Comparison of ENCODE assay signal across 8 cellular contexts in the genomic region with DNA sequence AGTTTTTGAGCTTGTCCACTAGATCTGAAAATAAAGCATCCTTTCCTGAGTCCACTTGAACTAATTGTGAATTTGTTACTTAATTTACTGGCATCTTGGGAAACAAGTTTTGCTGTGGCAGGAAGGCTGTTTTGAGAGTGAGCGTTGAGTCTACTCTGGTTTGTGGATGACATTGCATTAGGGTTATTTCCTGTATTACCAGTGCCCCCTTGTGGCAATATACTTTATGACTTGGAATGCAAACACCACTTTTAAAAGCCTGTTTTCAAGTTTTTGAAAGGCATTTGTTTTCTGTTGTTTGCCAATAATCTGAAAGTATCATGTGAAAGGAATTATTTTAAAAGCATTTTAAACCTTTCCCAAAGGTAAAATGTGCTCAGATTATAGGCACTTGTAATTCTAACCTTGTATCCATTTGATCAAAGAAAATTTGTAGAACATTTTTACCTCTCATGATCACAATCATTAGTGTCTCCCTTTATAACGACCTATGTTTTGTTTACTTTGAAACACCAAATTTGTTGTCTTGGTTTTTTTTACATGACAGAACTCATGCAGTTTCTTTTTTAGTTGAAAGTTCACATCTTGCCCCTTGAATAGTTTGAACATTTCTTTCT. TPM values are rescaled to one million over a fixed set of nuclear protein-coding genes. Genes with fewer than 3 reads are reported as not detected.
DNase-seq lines count a peak whose midpoint lies in the region; ATAC-seq, FAIRE-seq and TF ChIP-seq lines count a peak whose summit lies in the region.

No MANE protein-coding gene starts in this region.

- H3K79me2 ChIP-seq in DOHH2 (ENCODE audit: control insufficient read depth, low read length): no peaks in the 10 kb centered on the region

- H3K4me3 ChIP-seq in DOHH2 (ENCODE audit: low read length) (no peak overlapping the region), SK-N-MC (0 out of 2 replicates have a peak overlapping the region, but pooled peaks have one; percentile 28)

- H3K27ac ChIP-seq in DOHH2 (ENCODE audit: low read depth, low read length) (no peak overlapping the region), SK-N-MC (peak overlapping the region; percentile 64; the same call in 1 of the 2 replicates)

- DNase-seq in KBM-7 (peak; percentile 76), SK-N-MC (ENCODE audit: low read depth, low spot score) (peak; percentile 72), mesothelial cell of epicardium (ENCODE audit: low spot score in 2 of 2, unreplicated experiment in 2 of 2) (no peak), NCI-H128 (lab: John Stamatoyannopoulos, UW; ENCODE audit: unreplicated experiment) (no peak)

- H4K20me1 ChIP-seq in DOHH2 (ENCODE audit: control insufficient read depth, insufficient read depth, low read depth, low read length): no peaks in the 10 kb centered on the region

- no peaks in the 10 kb centered on the region for H3K9me2 ChIP-seq in DOHH2 (replicated peaks; ENCODE audit: control insufficient read depth, low read length)

- no peak overlapping the region for H3K4me2 ChIP-seq in DOHH2 (ENCODE audit: low read length)

- no peaks in the 10 kb centered on the region for H3K4me1 ChIP-seq in DOHH2 (ENCODE audit: control insufficient read depth, low read length)

- H3K4me3 Mint-ChIP-seq in mesothelial cell of epicardium: no peak overlapping the region

- no peaks in the 10 kb centered on the region for H3K9me3 Mint-ChIP-seq in mesothelial cell of epicardium

- peaks cover 4% of the 10 kb centered on the region for H3K4me1 Mint-ChIP-seq in mesothelial cell of epicardium

- peaks cover 18% of the 10 kb centered on the region for H3K27me3 ChIP-seq in DOHH2 (ENCODE audit: control insufficient read depth, low read length)

- H3K36me3 ChIP-seq in DOHH2 (ENCODE audit: control insufficient read depth, low read length) (no peaks in the 10 kb centered on the region), SK-N-MC (ENCODE audit: insufficient read depth, low read length) (no peaks in the 10 kb centered on the region)

- H3K9ac ChIP-seq in SK-N-MC (ENCODE audit: insufficient read length): peak overlapping the region; percentile 59

- in situ Hi-C loops in KBM-7 (cut with MboI; ENCODE audit: low pct_unique_long_range_greater_than_20kb, low sequenced_read_pairs): no loop called here

- H3K9me3 ChIP-seq in DOHH2 (ENCODE audit: control insufficient read depth, insufficient read depth, low read length): no peaks in the 10 kb centered on the region
- no peaks in the 10 kb centered on the region for H3K9me3 ChIP-seq in SK-N-MC (ENCODE audit: low read depth, low read length)

- FAIRE-seq in A204.1 (lab: Jason Lieb, UNC): peak; percentile 96
- peak; percentile 96 for FAIRE-seq in endometrium (lab: Jason Lieb, UNC)

- H3K27me3 Mint-ChIP-seq in mesothelial cell of epicardium (ENCODE audit: low read depth): no peaks in the 10 kb centered on the region

- no peaks in the 10 kb centered on the region for H3F3A ChIP-seq in DOHH2 (ENCODE audit: control insufficient read depth, insufficient read depth)

- peak; percentile 91 for ATAC-seq in GM21723 (IDR thresholded peaks at IDR 0.05; ENCODE audit: unreplicated experiment)

- peak; percentile 73 for TF ChIP-seq CTCF in DOHH2 (IDR thresholded peaks at IDR 0.05; ENCODE audit: low read depth, low read length, poor library complexity, severe bottlenecking)
- peak; percentile 96 for TF ChIP-seq CTCF in mesothelial cell of epicardium (IDR thresholded peaks at IDR 0.05; ENCODE audit: unreplicated experiment)

- H3K27ac Mint-ChIP-seq in mesothelial cell of epicardium: no peak overlapping the region

- peaks cover 3% of the 10 kb centered on the region for H3K36me3 Mint-ChIP-seq in mesothelial cell of epicardium

RNA-seq across cellular contexts. Expression of gene CYP2U1, which starts 18.0 kb away (rescaled TPM):
- total RNA-seq in mesothelial cell of epicardium: 6.6 to 7.7 TPM (median 7.0 TPM) in 3 replicates

Comparison
In these comparisons a context has a peak if more than half of its experiments do, and no peak if none do; other contexts are left out.
1. DNase-seq: peak in KBM-7 (single experiment) and SK-N-MC (single experiment); none in mesothelial cell of epicardium (0 of 2) and NCI-H128 (single experiment).